ENCODE assay signal across 1 cellular context in genomic region chr11:692824-693414, GRCh38.
TF ChIP-seq lines count a peak whose summit lies in the region.

No MANE protein-coding gene starts in this region.

TF ChIP-seq in IMR-90, 13 proteins besides CTCF, POLR2A, EP300 and RAD21:
- no peak for TF ChIP-seq BHLHE40 (IDR thresholded peaks at IDR 0.05; ENCODE audit: low read depth, low read length)
- peak; percentile 90 for TF ChIP-seq MAFK (IDR thresholded peaks at IDR 0.05; ENCODE audit: low read depth, low read length)
TF ChIP-seq in IMR-90: peak in this region for 1.
